22 cellular contexts compared by ENCODE assay signal in the genomic region with DNA sequence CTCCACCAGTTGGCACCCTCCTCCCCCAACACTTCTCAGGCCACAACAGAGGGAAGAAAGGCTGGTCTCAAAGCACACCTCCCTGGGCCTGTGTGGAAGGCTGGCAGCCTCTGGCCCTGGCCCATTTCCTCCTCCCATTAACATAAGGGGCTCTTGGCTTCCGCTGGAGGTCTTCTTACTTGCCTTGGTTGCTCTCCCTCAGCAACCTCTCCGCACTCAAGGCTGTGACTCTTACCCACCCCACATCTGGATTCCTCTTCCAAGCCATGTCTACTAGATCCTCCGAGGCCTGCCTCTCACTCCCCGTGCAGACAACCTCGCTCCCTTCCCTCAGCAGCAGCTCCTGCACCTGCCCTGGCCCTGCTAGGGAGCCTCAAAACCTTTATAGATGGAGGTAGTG.
"Had no signal": no experiment of that assay in that cellular context is flagged by ENCODE, and none has a peak within 500 bp of the region (broad histone marks: within the 10 kb centered on the region; RNA-seq: fewer than 3 reads in every experiment).

No MANE protein-coding gene starts in this region.

- DNase-seq: effector memory CD8-positive, alpha-beta T cell; erythroblast; gastrocnemius medialis; heart left ventricle; kidney; natural killer cell; right lobe of liver; small intestine; stimulated activated CD4-positive, alpha-beta T cell treated with anti-CD3 and anti-CD28 coated beads, Interleukin-15, amount 100 ng/mL, for 24 hours; stimulated activated CD4-positive, alpha-beta T cell treated with anti-CD3 and anti-CD28 coated beads, Interleukin-2, amount 100 ng/mL, for 48 hours; stimulated activated naive CD4-positive, alpha-beta T cell treated with Interleukin-2 at 50 U/mL for 16 hours; substantia nigra; testis; tibial artery had no signal

- H3K4me3 Mint-ChIP-seq: effector memory CD8-positive, alpha-beta T cell; natural killer cell; type B pancreatic cell had no signal

- H3K4me3 ChIP-seq: coronary artery, gastrocnemius medialis, heart left ventricle, hepatocyte, right lobe of liver, testis, tibial artery had no signal

- H3K4me1 ChIP-seq: right lobe of liver had no signal

- H2AFZ ChIP-seq: hepatocyte, parathyroid adenoma had no signal

- H3K27ac ChIP-seq: coronary artery, gastrocnemius medialis, heart left ventricle, hepatocyte, neutrophil, parathyroid adenoma, right lobe of liver, tibial artery had no signal

- H3K9me3 Mint-ChIP-seq: central memory CD8-positive, alpha-beta T cell; effector memory CD8-positive, alpha-beta T cell; natural killer cell; type B pancreatic cell had no signal

- H3K36me3 ChIP-seq: gastrocnemius medialis, heart left ventricle, neutrophil, right lobe of liver, tibial artery had no signal

- H3K36me3 Mint-ChIP-seq: natural killer cell, type B pancreatic cell had no signal

- H3K27me3 ChIP-seq: gastrocnemius medialis, hepatocyte, right lobe of liver, testis had no signal

- ATAC-seq: effector memory CD8-positive, alpha-beta T cell; gastrocnemius medialis; heart left ventricle; left lobe of liver; natural killer cell; right lobe of liver had no signal

- H3K27ac Mint-ChIP-seq: natural killer cell, progenitor cell of endocrine pancreas, type B pancreatic cell had no signal

- H3K79me2 ChIP-seq: hepatocyte, parathyroid adenoma had no signal

- H3K4me2 ChIP-seq: hepatocyte had no signal

- H3K9me3 ChIP-seq: gastrocnemius medialis, heart left ventricle, neutrophil, right lobe of liver, testis, tibial artery had no signal
